Comparison of ENCODE assay signal across 19 cellular contexts in the genomic region with DNA sequence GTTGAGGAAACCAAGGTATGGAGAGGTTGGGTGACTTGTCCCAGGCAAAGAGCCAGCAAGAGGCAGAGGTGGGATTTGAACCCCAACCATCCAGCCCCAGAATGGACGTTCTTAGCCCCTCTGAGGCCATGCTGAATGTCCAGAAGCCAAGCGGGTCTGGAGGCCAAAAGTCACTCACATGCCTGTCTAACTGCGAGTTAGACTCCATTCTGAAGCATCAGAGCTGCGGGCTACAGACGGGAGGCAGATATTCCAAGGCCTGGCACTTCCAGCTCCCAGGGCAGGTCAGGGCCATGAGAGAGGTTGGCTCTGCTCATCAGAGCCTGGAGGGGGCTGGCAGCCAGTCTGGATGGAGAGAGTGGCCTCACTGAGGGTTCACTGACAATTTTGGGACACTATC.
"Had no signal": no experiment of that assay in that cellular context is flagged by ENCODE, and none has a peak within 500 bp of the region (broad histone marks: within the 10 kb centered on the region; RNA-seq: fewer than 3 reads in every experiment).

No MANE protein-coding gene starts in this region.

- H3K4me3 ChIP-seq: SK-N-MC, smooth muscle cell, upper lobe of left lung had no signal

- H3K36me3 Mint-ChIP-seq: activated naive CD8-positive, alpha-beta T cell; immature natural killer cell; memory B cell; naive thymus-derived CD8-positive, alpha-beta T cell had no signal

- DNase-seq: activated CD4-positive, alpha-beta T cell treated with anti-CD3 and anti-CD28 coated beads, Interleukin-2, amount 50 U/mL, for 1 hour; activated gamma-delta T cell treated with Interleukin-2 at 50 U/mL for 16 hours; activated T-cell treated with anti-CD3 and anti-CD28 coated beads, Interleukin-2, amount 50 U/mL, for 48 hours; anterior cingulate cortex; brain microvascular endothelial cell; cerebellar nuclear complex; effector memory CD8-positive, alpha-beta T cell; foreskin melanocyte; immature natural killer cell; stimulated activated naive CD8-positive, alpha-beta T cell treated with anti-CD3 and anti-CD28 coated beads, Interleukin-15, Interleukin-2, amounts not matched to agents 100 U/mL and 50 U/mL, for 24 hours; T-helper 9 cell had no signal

- H3K9me3 Mint-ChIP-seq: dendritic cell treated with granulocyte-macrophage colony-stimulating factor and Interleukin-4, amounts not matched to agents 40 ng/mL and 50 ng/mL, for 4 days; immature natural killer cell; memory B cell had no signal

- H3K27me3 ChIP-seq: brain microvascular endothelial cell, upper lobe of left lung had no signal

- H3K36me3 ChIP-seq: brain microvascular endothelial cell, upper lobe of left lung had no signal

- H3K4me1 Mint-ChIP-seq: immature natural killer cell; memory B cell; naive thymus-derived CD8-positive, alpha-beta T cell had no signal

- H3K9me3 ChIP-seq: upper lobe of left lung had no signal

- H3K4me3 Mint-ChIP-seq: activated naive CD8-positive, alpha-beta T cell; dendritic cell treated with granulocyte-macrophage colony-stimulating factor and Interleukin-4, amounts not matched to agents 40 ng/mL and 50 ng/mL, for 4 days; effector memory CD8-positive, alpha-beta T cell; immature natural killer cell; memory B cell; naive thymus-derived CD8-positive, alpha-beta T cell had no signal

- H3K4me2 ChIP-seq: smooth muscle cell had no signal

- H3K4me1 ChIP-seq: upper lobe of left lung had no signal

- H3K27me3 Mint-ChIP-seq: dendritic cell treated with granulocyte-macrophage colony-stimulating factor and Interleukin-4, amounts not matched to agents 40 ng/mL and 50 ng/mL, for 4 days had no signal

- H3K27ac Mint-ChIP-seq: activated naive CD8-positive, alpha-beta T cell; dendritic cell treated with granulocyte-macrophage colony-stimulating factor and Interleukin-4, amounts not matched to agents 40 ng/mL and 50 ng/mL, for 4 days; effector memory CD8-positive, alpha-beta T cell; immature natural killer cell; memory B cell; naive thymus-derived CD8-positive, alpha-beta T cell had no signal

- H3K27ac ChIP-seq: brain microvascular endothelial cell, epithelial cell of prostate, SK-N-MC, upper lobe of left lung had no signal
